In the genomic region with DNA sequence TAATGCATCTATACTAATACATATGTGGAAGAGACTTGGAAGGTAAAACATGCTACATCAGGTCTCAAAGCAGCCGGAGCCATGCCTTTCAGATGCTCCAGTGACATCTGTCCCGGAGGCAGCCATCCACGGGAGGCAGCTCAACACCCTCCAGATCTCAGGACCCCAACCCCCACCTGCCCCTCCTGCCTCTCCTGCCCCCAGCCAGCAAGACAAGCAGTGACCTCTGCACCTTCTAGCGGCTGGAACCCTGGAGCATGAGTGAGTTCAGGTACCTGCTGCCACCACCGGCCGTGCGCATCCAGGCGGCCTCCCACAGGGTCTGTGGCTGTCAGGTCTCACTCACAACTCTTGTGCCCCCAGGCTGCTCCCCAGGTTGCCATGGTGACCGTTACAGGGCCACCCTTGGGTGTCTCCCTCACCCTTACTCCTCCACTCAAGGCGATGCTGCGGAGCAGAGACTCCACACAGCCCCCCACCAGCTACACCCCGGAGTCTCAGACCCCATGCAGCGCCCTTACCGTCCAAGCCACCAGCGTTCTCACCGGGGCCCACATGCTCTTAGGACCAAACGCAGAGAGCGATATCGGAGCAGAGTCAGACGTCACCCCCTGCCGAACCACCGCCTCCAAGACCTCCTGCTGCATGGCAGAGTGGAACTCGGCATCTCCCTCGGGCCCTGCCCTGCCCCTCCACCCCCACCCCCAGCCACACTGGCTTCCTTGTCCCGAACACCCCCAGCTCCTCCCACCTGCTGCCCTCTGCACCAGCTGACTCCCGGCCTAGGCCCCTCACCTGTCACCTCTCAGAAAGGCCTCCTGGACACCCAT, we compare ENCODE assay signal across 20 cellular contexts.
"Had no signal": no experiment of that assay in that cellular context is flagged by ENCODE, and none has a peak within 500 bp of the region (broad histone marks: within the 10 kb centered on the region; RNA-seq: fewer than 3 reads in every experiment).

No MANE protein-coding gene starts in this region.

- DNase-seq: activated CD4-positive, alpha-beta T cell treated with anti-CD3 and anti-CD28 coated beads for 1 hour; activated CD4-positive, alpha-beta T cell treated with anti-CD3 and anti-CD28 coated beads, Interleukin-2, amount 50 U/mL, for 4 hours; activated effector memory CD4-positive, alpha-beta T cell treated with anti-CD3 and anti-CD28 coated beads, Interleukin-2, amount 50 U/mL, for 16 hours; activated naive CD4-positive, alpha-beta T cell treated with anti-CD3 and anti-CD28 coated beads, Interleukin-2, amount 10 ng/mL, durations not matched to agents 7 days and 5 days; anterior cingulate cortex; effector CD4-positive, alpha-beta T cell; erythroblast; foreskin keratinocyte; hippocampal formation; left ventricle myocardium inferior; naive thymus-derived CD4-positive, alpha-beta T cell; ovary; spleen; stimulated activated CD4-positive, alpha-beta T cell treated with anti-CD3 and anti-CD28 coated beads, Interleukin-4, amount 100 ng/mL, for 24 hours; tibial artery; WERI-Rb-1 had no signal

- H3K4me3 Mint-ChIP-seq: activated naive CD4-positive, alpha-beta T cell treated with anti-CD3 and anti-CD28 coated beads, Interleukin-2, amount 10 ng/mL, durations not matched to agents 7 days and 5 days; brain; dendritic cell treated with granulocyte-macrophage colony-stimulating factor and Interleukin-4, amounts not matched to agents 40 ng/mL and 50 ng/mL, for 4 days; naive thymus-derived CD4-positive, alpha-beta T cell; stimulated activated naive CD8-positive, alpha-beta T cell treated with anti-CD3 and anti-CD28 coated beads, Interleukin-15, Interleukin-2, amounts not matched to agents 100 ng/mL and 50 ng/mL, for 24 hours had no signal

- H3K4me3 ChIP-seq: left ventricle myocardium inferior, ovary, prostate gland, spleen, tibial artery had no signal

- H3K27me3 Mint-ChIP-seq: activated naive CD4-positive, alpha-beta T cell treated with anti-CD3 and anti-CD28 coated beads, Interleukin-2, amount 10 ng/mL, durations not matched to agents 7 days and 5 days; brain; dendritic cell treated with granulocyte-macrophage colony-stimulating factor and Interleukin-4, amounts not matched to agents 40 ng/mL and 50 ng/mL, for 4 days; naive thymus-derived CD4-positive, alpha-beta T cell; stimulated activated naive CD8-positive, alpha-beta T cell treated with anti-CD3 and anti-CD28 coated beads, Interleukin-15, Interleukin-2, amounts not matched to agents 100 ng/mL and 50 ng/mL, for 24 hours had no signal

- H3K27ac ChIP-seq: foreskin keratinocyte, left ventricle myocardium inferior, ovary, prostate gland, spleen, tibial artery, WERI-Rb-1 had no signal

- ATAC-seq: foreskin keratinocyte; naive thymus-derived CD4-positive, alpha-beta T cell had no signal

- H3K4me1 Mint-ChIP-seq: activated naive CD4-positive, alpha-beta T cell treated with anti-CD3 and anti-CD28 coated beads, Interleukin-2, amount 10 ng/mL, durations not matched to agents 7 days and 5 days; brain had no signal

- H3K9me3 ChIP-seq: left ventricle myocardium inferior, ovary, prostate gland, spleen, tibial artery had no signal

- H3K9me3 Mint-ChIP-seq: activated naive CD4-positive, alpha-beta T cell treated with anti-CD3 and anti-CD28 coated beads, Interleukin-2, amount 10 ng/mL, durations not matched to agents 7 days and 5 days; brain; dendritic cell treated with granulocyte-macrophage colony-stimulating factor and Interleukin-4, amounts not matched to agents 40 ng/mL and 50 ng/mL, for 4 days; stimulated activated naive CD8-positive, alpha-beta T cell treated with anti-CD3 and anti-CD28 coated beads, Interleukin-15, Interleukin-2, amounts not matched to agents 100 ng/mL and 50 ng/mL, for 24 hours had no signal

- H3K36me3 ChIP-seq: ovary had no signal

- H3K27ac Mint-ChIP-seq: activated naive CD4-positive, alpha-beta T cell treated with anti-CD3 and anti-CD28 coated beads, Interleukin-2, amount 10 ng/mL, durations not matched to agents 7 days and 5 days; dendritic cell treated with granulocyte-macrophage colony-stimulating factor and Interleukin-4, amounts not matched to agents 40 ng/mL and 50 ng/mL, for 4 days; stimulated activated naive CD8-positive, alpha-beta T cell treated with anti-CD3 and anti-CD28 coated beads, Interleukin-15, Interleukin-2, amounts not matched to agents 100 ng/mL and 50 ng/mL, for 24 hours had no signal

- H3K4me1 ChIP-seq: foreskin keratinocyte, prostate gland, spleen, tibial artery had no signal

- H3K27me3 ChIP-seq: foreskin keratinocyte, ovary, spleen, tibial artery had no signal
